Comparison of ENCODE assay signal across 16 cellular contexts in genomic region chr7:8089036-8089780, GRCh38.
A peak's percentile ranks its signal among the peaks of the same experiment; 100 is the strongest.
DNase-seq lines count a peak whose midpoint lies in the region; ATAC-seq, FAIRE-seq and TF ChIP-seq lines count a peak whose summit lies in the region.
"Had no signal": no experiment of that assay in that cellular context is flagged by ENCODE, and none has a peak within 500 bp of the region (broad histone marks: within the 10 kb centered on the region; RNA-seq: fewer than 3 reads in every experiment).

No MANE protein-coding gene starts in this region.

- DNase-seq in activated CD4-positive, alpha-beta T cell treated with anti-CD3 and anti-CD28 coated beads, Interleukin-2, amount 10 ng/mL, durations not matched to agents 24 days and 14 days = peak; percentile 39
- no peak for DNase-seq in activated CD4-positive, alpha-beta T cell treated with anti-CD3 and anti-CD28 coated beads, Interleukin-2, amount 50 U/mL, for 4 hours
- DNase-seq in GM12892 (ENCODE audit: insufficient read length) = no peak
- DNase-seq in cerebellar cortex (ENCODE audit: low spot score) = peak; percentile 74
- DNase-seq in kidney glomerular epithelial cell (lab: John Stamatoyannopoulos, UW) = no peak
- no peak for DNase-seq in activated CD8-positive, alpha-beta memory T cell treated with anti-CD3 and anti-CD28 coated beads, Interleukin-2, amount 50 U/mL, for 48 hours
- DNase-seq: Caco-2; CD8-positive, alpha-beta T cell; DMS153; DND-41; GDM1; GOT3; HFFc6 had no signal

- no peak for ATAC-seq in HG03565 (IDR thresholded peaks at IDR 0.05; ENCODE audit: unreplicated experiment)
- ATAC-seq: CD8-positive, alpha-beta T cell had no signal

- H3K4me3 Mint-ChIP-seq in activated CD4-positive, alpha-beta T cell treated with anti-CD3 and anti-CD28 coated beads, Interleukin-2, amount 10 ng/mL, durations not matched to agents 24 days and 14 days = no peak overlapping the region
- H3K4me3 Mint-ChIP-seq: CD8-positive, alpha-beta T cell; HFFc6 had no signal

- H3K4me1 Mint-ChIP-seq in activated CD4-positive, alpha-beta T cell treated with anti-CD3 and anti-CD28 coated beads, Interleukin-2, amount 10 ng/mL, durations not matched to agents 24 days and 14 days = no peaks in the 10 kb centered on the region

- intact Hi-C loops in activated CD4-positive, alpha-beta T cell treated with anti-CD3 and anti-CD28 coated beads, Interleukin-2, amount 10 ng/mL, durations not matched to agents 24 days and 14 days (cut with micrococcal nuclease) = no loop called here

- peak; percentile 50 for FAIRE-seq in GM12892 (lab: Jason Lieb, UNC)
- FAIRE-seq: GM12891, H54 had no signal

- no peak overlapping the region for H3K27ac Mint-ChIP-seq in activated CD4-positive, alpha-beta T cell treated with anti-CD3 and anti-CD28 coated beads, Interleukin-2, amount 10 ng/mL, durations not matched to agents 24 days and 14 days
- H3K27ac Mint-ChIP-seq: HFFc6 had no signal

- no peak for TF ChIP-seq POLR2A in GM12892 (IDR thresholded peaks at IDR 0.05; ENCODE audit: low read depth, low read length)

- no peaks in the 10 kb centered on the region for H3K27me3 Mint-ChIP-seq in activated CD4-positive, alpha-beta T cell treated with anti-CD3 and anti-CD28 coated beads, Interleukin-2, amount 10 ng/mL, durations not matched to agents 24 days and 14 days

- H3K9me3 Mint-ChIP-seq in activated CD4-positive, alpha-beta T cell treated with anti-CD3 and anti-CD28 coated beads, Interleukin-2, amount 10 ng/mL, durations not matched to agents 24 days and 14 days = no peaks in the 10 kb centered on the region
- H3K9me3 Mint-ChIP-seq: CD8-positive, alpha-beta T cell; HFFc6 had no signal

- peaks cover 28% of the 10 kb centered on the region for H3K36me3 Mint-ChIP-seq in activated CD4-positive, alpha-beta T cell treated with anti-CD3 and anti-CD28 coated beads, Interleukin-2, amount 10 ng/mL, durations not matched to agents 24 days and 14 days (ENCODE audit: low read depth)

Comparison
In these comparisons a context has a peak if more than half of its experiments do, and no peak if none do; other contexts are left out.
1. DNase-seq: peak in activated CD4-positive, alpha-beta T cell treated with anti-CD3 and anti-CD28 coated beads, Interleukin-2, amount 10 ng/mL, durations not matched to agents 24 days and 14 days (single experiment) and cerebellar cortex (single experiment); none in activated CD4-positive, alpha-beta T cell treated with anti-CD3 and anti-CD28 coated beads, Interleukin-2, amount 50 U/mL, for 4 hours (0 of 2), GM12892 (single experiment), kidney glomerular epithelial cell (single experiment) and activated CD8-positive, alpha-beta memory T cell treated with anti-CD3 and anti-CD28 coated beads, Interleukin-2, amount 50 U/mL, for 48 hours (single experiment).